1 cellular context compared by ENCODE assay signal in the genomic region with DNA sequence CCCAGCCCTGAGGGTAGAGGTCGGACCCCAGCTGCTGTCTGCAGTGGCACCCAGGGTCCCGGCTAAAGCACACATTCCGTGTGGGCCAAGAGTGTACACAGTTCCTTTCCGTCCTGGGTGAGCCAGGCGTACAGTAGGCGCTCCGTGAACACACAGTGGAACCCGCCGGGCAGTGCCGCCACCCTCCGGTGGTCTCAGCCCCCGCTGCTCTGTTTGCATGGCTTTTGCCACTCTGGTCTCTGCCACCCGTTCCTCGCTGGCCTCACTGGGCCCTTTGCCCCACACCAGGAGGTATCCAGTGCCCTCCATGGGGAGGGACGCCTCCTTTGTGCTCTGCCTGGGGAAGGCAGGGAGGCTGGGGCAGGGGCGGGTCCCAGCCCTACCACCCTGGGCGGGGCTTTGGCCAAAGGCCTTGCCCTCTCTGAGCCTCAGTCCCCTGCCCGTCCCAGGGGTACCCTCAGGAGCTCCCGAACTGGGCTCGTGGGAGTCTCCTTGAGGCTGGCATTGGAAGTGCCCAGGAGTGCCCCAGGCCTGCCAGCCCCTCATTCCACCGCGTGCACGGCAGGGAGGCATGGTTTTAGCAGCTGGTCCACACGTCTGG.
A peak's percentile ranks its signal among the peaks of the same experiment; 100 is the strongest.
TF ChIP-seq lines count a peak whose summit lies in the region.

No MANE protein-coding gene starts in this region.

TF ChIP-seq in WTC11, 78 proteins besides CTCF, POLR2A, EP300 and RAD21 (continued from another document):
- TF ChIP-seq, protein P1, sequence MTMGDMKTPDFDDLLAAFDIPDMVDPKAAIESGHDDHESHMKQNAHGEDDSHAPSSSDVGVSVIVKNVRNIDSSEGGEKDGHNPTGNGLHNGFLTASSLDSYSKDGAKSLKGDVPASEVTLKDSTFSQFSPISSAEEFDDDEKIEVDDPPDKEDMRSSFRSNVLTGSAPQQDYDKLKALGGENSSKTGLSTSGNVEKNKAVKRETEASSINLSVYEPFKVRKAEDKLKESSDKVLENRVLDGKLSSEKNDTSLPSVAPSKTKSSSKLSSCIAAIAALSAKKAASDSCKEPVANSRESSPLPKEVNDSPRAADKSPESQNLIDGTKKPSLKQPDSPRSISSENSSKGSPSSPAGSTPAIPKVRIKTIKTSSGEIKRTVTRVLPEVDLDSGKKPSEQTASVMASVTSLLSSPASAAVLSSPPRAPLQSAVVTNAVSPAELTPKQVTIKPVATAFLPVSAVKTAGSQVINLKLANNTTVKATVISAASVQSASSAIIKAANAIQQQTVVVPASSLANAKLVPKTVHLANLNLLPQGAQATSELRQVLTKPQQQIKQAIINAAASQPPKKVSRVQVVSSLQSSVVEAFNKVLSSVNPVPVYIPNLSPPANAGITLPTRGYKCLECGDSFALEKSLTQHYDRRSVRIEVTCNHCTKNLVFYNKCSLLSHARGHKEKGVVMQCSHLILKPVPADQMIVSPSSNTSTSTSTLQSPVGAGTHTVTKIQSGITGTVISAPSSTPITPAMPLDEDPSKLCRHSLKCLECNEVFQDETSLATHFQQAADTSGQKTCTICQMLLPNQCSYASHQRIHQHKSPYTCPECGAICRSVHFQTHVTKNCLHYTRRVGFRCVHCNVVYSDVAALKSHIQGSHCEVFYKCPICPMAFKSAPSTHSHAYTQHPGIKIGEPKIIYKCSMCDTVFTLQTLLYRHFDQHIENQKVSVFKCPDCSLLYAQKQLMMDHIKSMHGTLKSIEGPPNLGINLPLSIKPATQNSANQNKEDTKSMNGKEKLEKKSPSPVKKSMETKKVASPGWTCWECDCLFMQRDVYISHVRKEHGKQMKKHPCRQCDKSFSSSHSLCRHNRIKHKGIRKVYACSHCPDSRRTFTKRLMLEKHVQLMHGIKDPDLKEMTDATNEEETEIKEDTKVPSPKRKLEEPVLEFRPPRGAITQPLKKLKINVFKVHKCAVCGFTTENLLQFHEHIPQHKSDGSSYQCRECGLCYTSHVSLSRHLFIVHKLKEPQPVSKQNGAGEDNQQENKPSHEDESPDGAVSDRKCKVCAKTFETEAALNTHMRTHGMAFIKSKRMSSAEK (CRISPR knock-in tag; IDR thresholded peaks at IDR 0.05; ENCODE audit: borderline replicate concordance), result no peak
- TF ChIP-seq, protein P2, sequence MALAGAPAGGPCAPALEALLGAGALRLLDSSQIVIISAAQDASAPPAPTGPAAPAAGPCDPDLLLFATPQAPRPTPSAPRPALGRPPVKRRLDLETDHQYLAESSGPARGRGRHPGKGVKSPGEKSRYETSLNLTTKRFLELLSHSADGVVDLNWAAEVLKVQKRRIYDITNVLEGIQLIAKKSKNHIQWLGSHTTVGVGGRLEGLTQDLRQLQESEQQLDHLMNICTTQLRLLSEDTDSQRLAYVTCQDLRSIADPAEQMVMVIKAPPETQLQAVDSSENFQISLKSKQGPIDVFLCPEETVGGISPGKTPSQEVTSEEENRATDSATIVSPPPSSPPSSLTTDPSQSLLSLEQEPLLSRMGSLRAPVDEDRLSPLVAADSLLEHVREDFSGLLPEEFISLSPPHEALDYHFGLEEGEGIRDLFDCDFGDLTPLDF (CRISPR knock-in tag; IDR thresholded peaks at IDR 0.05), result no peak
- no peak for TF ChIP-seq TCF7 (CRISPR knock-in tag; IDR thresholded peaks at IDR 0.05; ENCODE audit: low read depth)
- no peak for TF ChIP-seq ATF1 (CRISPR knock-in tag; IDR thresholded peaks at IDR 0.05)
- 0 out of 2 replicates have a peak, but pooled peaks have one; percentile 8 for TF ChIP-seq TP53 (CRISPR knock-in tag; IDR thresholded peaks at IDR 0.05)
- TF ChIP-seq, protein P3, sequence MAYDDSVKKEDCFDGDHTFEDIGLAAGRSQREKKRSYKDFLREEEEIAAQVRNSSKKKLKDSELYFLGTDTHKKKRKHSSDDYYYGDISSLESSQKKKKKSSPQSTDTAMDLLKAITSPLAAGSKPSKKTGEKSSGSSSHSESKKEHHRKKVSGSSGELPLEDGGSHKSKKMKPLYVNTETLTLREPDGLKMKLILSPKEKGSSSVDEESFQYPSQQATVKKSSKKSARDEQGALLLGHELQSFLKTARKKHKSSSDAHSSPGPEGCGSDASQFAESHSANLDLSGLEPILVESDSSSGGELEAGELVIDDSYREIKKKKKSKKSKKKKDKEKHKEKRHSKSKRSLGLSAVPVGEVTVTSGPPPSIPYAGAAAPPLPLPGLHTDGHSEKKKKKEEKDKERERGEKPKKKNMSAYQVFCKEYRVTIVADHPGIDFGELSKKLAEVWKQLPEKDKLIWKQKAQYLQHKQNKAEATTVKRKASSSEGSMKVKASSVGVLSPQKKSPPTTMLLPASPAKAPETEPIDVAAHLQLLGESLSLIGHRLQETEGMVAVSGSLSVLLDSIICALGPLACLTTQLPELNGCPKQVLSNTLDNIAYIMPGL (CRISPR knock-in tag; IDR thresholded peaks at IDR 0.05), result no peak
- TF ChIP-seq, protein P4, sequence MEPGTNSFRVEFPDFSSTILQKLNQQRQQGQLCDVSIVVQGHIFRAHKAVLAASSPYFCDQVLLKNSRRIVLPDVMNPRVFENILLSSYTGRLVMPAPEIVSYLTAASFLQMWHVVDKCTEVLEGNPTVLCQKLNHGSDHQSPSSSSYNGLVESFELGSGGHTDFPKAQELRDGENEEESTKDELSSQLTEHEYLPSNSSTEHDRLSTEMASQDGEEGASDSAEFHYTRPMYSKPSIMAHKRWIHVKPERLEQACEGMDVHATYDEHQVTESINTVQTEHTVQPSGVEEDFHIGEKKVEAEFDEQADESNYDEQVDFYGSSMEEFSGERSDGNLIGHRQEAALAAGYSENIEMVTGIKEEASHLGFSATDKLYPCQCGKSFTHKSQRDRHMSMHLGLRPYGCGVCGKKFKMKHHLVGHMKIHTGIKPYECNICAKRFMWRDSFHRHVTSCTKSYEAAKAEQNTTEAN (CRISPR knock-in tag; IDR thresholded peaks at IDR 0.05), result no peak
- no peak for TF ChIP-seq EMX1 (CRISPR knock-in tag; IDR thresholded peaks at IDR 0.05)
- TF ChIP-seq, protein P5, sequence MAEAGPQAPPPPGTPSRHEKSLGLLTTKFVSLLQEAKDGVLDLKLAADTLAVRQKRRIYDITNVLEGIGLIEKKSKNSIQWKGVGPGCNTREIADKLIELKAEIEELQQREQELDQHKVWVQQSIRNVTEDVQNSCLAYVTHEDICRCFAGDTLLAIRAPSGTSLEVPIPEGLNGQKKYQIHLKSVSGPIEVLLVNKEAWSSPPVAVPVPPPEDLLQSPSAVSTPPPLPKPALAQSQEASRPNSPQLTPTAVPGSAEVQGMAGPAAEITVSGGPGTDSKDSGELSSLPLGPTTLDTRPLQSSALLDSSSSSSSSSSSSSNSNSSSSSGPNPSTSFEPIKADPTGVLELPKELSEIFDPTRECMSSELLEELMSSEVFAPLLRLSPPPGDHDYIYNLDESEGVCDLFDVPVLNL (CRISPR knock-in tag; IDR thresholded peaks at IDR 0.05; ENCODE audit: borderline replicate concordance, low read depth), result no peak
- TF ChIP-seq GRHL2 (CRISPR knock-in tag; IDR thresholded peaks at IDR 0.05; ENCODE audit: insufficient replicate concordance, severe bottlenecking), result no peak
- TF ChIP-seq, protein P6, sequence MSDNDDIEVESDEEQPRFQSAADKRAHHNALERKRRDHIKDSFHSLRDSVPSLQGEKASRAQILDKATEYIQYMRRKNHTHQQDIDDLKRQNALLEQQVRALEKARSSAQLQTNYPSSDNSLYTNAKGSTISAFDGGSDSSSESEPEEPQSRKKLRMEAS (CRISPR knock-in tag; IDR thresholded peaks at IDR 0.05), result no peak
- TF ChIP-seq ZNF138 (CRISPR knock-in tag; conservative IDR thresholded peaks at IDR 0.05), result no peak
TF ChIP-seq in WTC11: peak in this region for 3.
